In genomic region chr20:5067877-5068276, GRCh38 we compare ENCODE assay signal across 25 cellular contexts.
"Had no signal": no experiment of that assay in that cellular context is flagged by ENCODE, and none has a peak within 500 bp of the region (broad histone marks: within the 10 kb centered on the region; RNA-seq: fewer than 3 reads in every experiment).

No MANE protein-coding gene starts in this region.

- DNase-seq: activated CD4-positive, alpha-beta memory T cell treated with anti-CD3 and anti-CD28 coated beads, Interleukin-2, amount 10 ng/mL, durations not matched to agents 7 days and 5 days; activated CD4-positive, alpha-beta T cell treated with anti-CD3 and anti-CD28 coated beads for 36 hours; activated CD4-positive, alpha-beta T cell treated with anti-CD3 and anti-CD28 coated beads, Interleukin-2, amount 50 U/mL, for 1 hour; activated gamma-delta T cell treated with Interleukin-2 at 50 U/mL for 16 hours; activated naive CD4-positive, alpha-beta T cell treated with anti-CD3 and anti-CD28 coated beads, Interleukin-2, amount 10 ng/mL, durations not matched to agents 7 days and 5 days; activated naive CD8-positive, alpha-beta T cell treated with anti-CD3 and anti-CD28 coated beads for 36 hours; activated T-cell treated with anti-CD3 and anti-CD28 coated beads for 4 hours; activated T-cell treated with anti-CD3 and anti-CD28 coated beads, Interleukin-2, amount 50 U/mL, for 48 hours; brain microvascular endothelial cell; caudate nucleus; NCI-H1092; NCI-H1417 treated with DMSO at 0.1 percent for 48 hours; NCI-H1694; NCI-H2029 treated with DMSO at 0.1 percent for 48 hours; NCI-H345; NCI-H510A; NCI-H526 treated with DMSO at 0.1 percent for 48 hours; Peyer's patch; SHP77; SW 1271; WERI-Rb-1 had no signal

- ATAC-seq: activated CD4-positive, alpha-beta T cell treated with anti-CD3 and anti-CD28 coated beads for 36 hours; SK-N-SH treated with all-trans-retinoic acid at 6 μM for 48 hours had no signal

- H3K27ac Mint-ChIP-seq: activated CD4-positive, alpha-beta memory T cell treated with anti-CD3 and anti-CD28 coated beads, Interleukin-2, amount 10 ng/mL, durations not matched to agents 7 days and 5 days; activated CD4-positive, alpha-beta T cell treated with anti-CD3 and anti-CD28 coated beads for 36 hours; activated naive CD4-positive, alpha-beta T cell treated with anti-CD3 and anti-CD28 coated beads, Interleukin-2, amount 10 ng/mL, durations not matched to agents 7 days and 5 days; activated naive CD8-positive, alpha-beta T cell treated with anti-CD3 and anti-CD28 coated beads for 36 hours; T-helper 2 cell treated with Interferon-gamma antibody and Interleukin-4, amounts not matched to agents 5 μg/mL and 100 μg/mL, for 36 hours had no signal

- H3K9me3 Mint-ChIP-seq: activated CD4-positive, alpha-beta memory T cell treated with anti-CD3 and anti-CD28 coated beads, Interleukin-2, amount 10 ng/mL, durations not matched to agents 7 days and 5 days; activated naive CD4-positive, alpha-beta T cell treated with anti-CD3 and anti-CD28 coated beads, Interleukin-2, amount 10 ng/mL, durations not matched to agents 7 days and 5 days; activated naive CD8-positive, alpha-beta T cell treated with anti-CD3 and anti-CD28 coated beads for 36 hours; activated T-helper 2 cell treated with anti-CD3 and anti-CD28 coated beads, Interferon-gamma antibody, Interleukin-2, Interleukin-4, amounts not matched to agents 10 μg/mL and 5 μg/mL and 100 μg/mL, durations not matched to agents 14 hours and 24 hours and 36 hours; T-helper 2 cell treated with Interferon-gamma antibody and Interleukin-4, amounts not matched to agents 5 μg/mL and 100 μg/mL, for 36 hours had no signal

- H3K27me3 ChIP-seq: brain microvascular endothelial cell, Peyer's patch, SJSA1 had no signal

- H3K4me3 ChIP-seq: Peyer's patch, SJSA1 had no signal

- H3K27me3 Mint-ChIP-seq: activated CD4-positive, alpha-beta memory T cell treated with anti-CD3 and anti-CD28 coated beads, Interleukin-2, amount 10 ng/mL, durations not matched to agents 7 days and 5 days; activated CD4-positive, alpha-beta T cell treated with anti-CD3 and anti-CD28 coated beads for 36 hours; activated naive CD8-positive, alpha-beta T cell treated with anti-CD3 and anti-CD28 coated beads for 36 hours had no signal

- H3K4me1 Mint-ChIP-seq: activated CD4-positive, alpha-beta T cell treated with anti-CD3 and anti-CD28 coated beads for 36 hours; activated naive CD8-positive, alpha-beta T cell treated with anti-CD3 and anti-CD28 coated beads for 36 hours had no signal

- H3K36me3 ChIP-seq: brain microvascular endothelial cell, Peyer's patch, SJSA1, WERI-Rb-1 had no signal

- H3K36me3 Mint-ChIP-seq: activated naive CD4-positive, alpha-beta T cell treated with anti-CD3 and anti-CD28 coated beads, Interleukin-2, amount 10 ng/mL, durations not matched to agents 7 days and 5 days; activated naive CD8-positive, alpha-beta T cell treated with anti-CD3 and anti-CD28 coated beads for 36 hours had no signal

- H3K9me3 ChIP-seq: Peyer's patch, SJSA1 had no signal

- H3K27ac ChIP-seq: brain microvascular endothelial cell, Peyer's patch, SJSA1, WERI-Rb-1 had no signal

- H3K4me3 Mint-ChIP-seq: activated CD4-positive, alpha-beta memory T cell treated with anti-CD3 and anti-CD28 coated beads, Interleukin-2, amount 10 ng/mL, durations not matched to agents 7 days and 5 days; activated CD4-positive, alpha-beta T cell treated with anti-CD3 and anti-CD28 coated beads for 36 hours; activated naive CD4-positive, alpha-beta T cell treated with anti-CD3 and anti-CD28 coated beads, Interleukin-2, amount 10 ng/mL, durations not matched to agents 7 days and 5 days; activated naive CD8-positive, alpha-beta T cell treated with anti-CD3 and anti-CD28 coated beads for 36 hours; T-helper 2 cell treated with Interferon-gamma antibody and Interleukin-4, amounts not matched to agents 5 μg/mL and 100 μg/mL, for 36 hours had no signal
